18 cellular contexts compared by ENCODE assay signal in genomic region chr12:101892794-101893193, GRCh38.
"Had no signal": no experiment of that assay in that cellular context is flagged by ENCODE, and none has a peak within 500 bp of the region (broad histone marks: within the 10 kb centered on the region; RNA-seq: fewer than 3 reads in every experiment).

No MANE protein-coding gene starts in this region.

- H3K36me3 ChIP-seq: neural progenitor cell had no signal

- H3K9me3 ChIP-seq: gastroesophageal sphincter had no signal

- DNase-seq: activated CD4-positive, alpha-beta memory T cell treated with anti-CD3 and anti-CD28 coated beads, Interleukin-2, amount 10 ng/mL, durations not matched to agents 7 days and 5 days; activated CD4-positive, alpha-beta T cell treated with anti-CD3 and anti-CD28 coated beads for 4 hours; activated T-cell treated with anti-CD3 and anti-CD28 coated beads, Interleukin-2, amount 50 U/mL, for 24 hours; dorsolateral prefrontal cortex; endodermal cell; left cardiac atrium; naive B cell; retina; stimulated activated CD4-positive, alpha-beta T cell treated with anti-CD3 and anti-CD28 coated beads, Interleukin-15, amount 100 ng/mL, for 24 hours; stimulated activated CD4-positive, alpha-beta T cell treated with anti-CD3 and anti-CD28 coated beads, Interleukin-4, amount 100 ng/mL, for 24 hours; stimulated activated naive CD4-positive, alpha-beta T cell; substantia nigra; T-helper 2 cell had no signal

- H3K4me1 ChIP-seq: parathyroid adenoma had no signal

- H3K27me3 ChIP-seq: dorsolateral prefrontal cortex, gastroesophageal sphincter, neural progenitor cell had no signal

- ATAC-seq: activated naive CD4-positive, alpha-beta T cell treated with anti-CD3 and anti-CD28 coated beads, Interleukin-2, amount 50 U/mL, for 72 hours; gastroesophageal sphincter; left cardiac atrium had no signal

- H3K4me3 ChIP-seq: dorsolateral prefrontal cortex, gastroesophageal sphincter, lung, neural progenitor cell had no signal

- H3K27ac ChIP-seq: dorsolateral prefrontal cortex, neural progenitor cell, parathyroid adenoma had no signal
